Comparison of ENCODE assay signal across 1 cellular context in the genomic region with DNA sequence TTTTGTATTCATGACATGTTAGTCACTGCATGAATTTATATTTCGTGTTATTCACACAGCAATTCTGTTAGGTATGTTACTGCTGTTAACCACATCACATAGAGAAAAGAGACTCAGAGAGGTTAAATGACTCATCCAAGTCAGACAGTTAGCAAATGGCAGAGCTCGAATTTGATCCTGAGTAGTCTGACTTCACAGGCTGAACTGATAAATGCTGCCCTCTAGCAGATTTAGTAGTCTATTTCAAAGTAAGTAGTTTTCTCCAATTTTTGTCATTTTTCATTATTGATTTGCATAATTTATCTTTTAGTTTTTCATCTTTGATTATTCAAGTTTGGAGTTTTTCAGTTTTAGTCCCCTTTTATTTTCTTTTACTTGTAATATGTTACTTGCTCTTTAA.
TF ChIP-seq lines count a peak whose summit lies in the region.

No MANE protein-coding gene starts in this region.

TF ChIP-seq in K562, 482 proteins besides CTCF, POLR2A, EP300 and RAD21 (continued from another document):
- TF ChIP-seq NEUROD1 (IDR thresholded peaks at IDR 0.05; ENCODE audit: borderline replicate concordance, low read depth, low read length, partially characterized antibody) (no peak), JUN (IDR thresholded peaks at IDR 0.05; ENCODE audit: borderline replicate concordance, low read depth, low read length) (peak; percentile 34; the same call in 1 of the 2 replicates), JUN (CRISPR knock-in tag; IDR thresholded peaks at IDR 0.05; ENCODE audit: borderline replicate concordance) (no peak), JUND (IDR thresholded peaks at IDR 0.05; ENCODE audit: borderline replicate concordance, low read depth, low read length) (peak; percentile 87), JUND (tag; IDR thresholded peaks at IDR 0.05; ENCODE audit: borderline replicate concordance, low read depth, low read length) (peak; percentile 75; the same call in 2 of the 3 replicates)
- TF ChIP-seq, protein P1, sequence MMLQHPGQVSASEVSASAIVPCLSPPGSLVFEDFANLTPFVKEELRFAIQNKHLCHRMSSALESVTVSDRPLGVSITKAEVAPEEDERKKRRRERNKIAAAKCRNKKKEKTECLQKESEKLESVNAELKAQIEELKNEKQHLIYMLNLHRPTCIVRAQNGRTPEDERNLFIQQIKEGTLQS (IDR thresholded peaks at IDR 0.05): peak; percentile 76
- TF ChIP-seq, protein P1 (CRISPR knock-in tag; conservative IDR thresholded peaks at IDR 0.05): no peak
